ENCODE assay signal across 9 cellular contexts in genomic region chr3:12180218-12180617, GRCh38. TPM values are rescaled to one million over a fixed set of nuclear protein-coding genes. Genes with fewer than 3 reads are reported as not detected.
A peak's percentile ranks its signal among the peaks of the same experiment; 100 is the strongest.
DNase-seq lines count a peak whose midpoint lies in the region; ATAC-seq and TF ChIP-seq lines count a peak whose summit lies in the region.
"Had no signal": no experiment of that assay in that cellular context is flagged by ENCODE, and none has a peak within 500 bp of the region (broad histone marks: within the 10 kb centered on the region; RNA-seq: fewer than 3 reads in every experiment).

No MANE protein-coding gene starts in this region.

- H3K27me3 ChIP-seq in right atrium auricular region, result no peaks in the 10 kb centered on the region
- H3K27me3 ChIP-seq in thoracic aorta (replicated peaks; ENCODE audit: insufficient read depth), result no peaks in the 10 kb centered on the region

- H3K4me3 Mint-ChIP-seq in naive thymus-derived CD8-positive, alpha-beta T cell, result no peak overlapping the region
- no peak overlapping the region for H3K4me3 Mint-ChIP-seq in CD14-positive monocyte
- H3K4me3 Mint-ChIP-seq: activated B cell treated with CpG ODN at 0.5 μM for 24 hours; activated naive CD8-positive, alpha-beta T cell treated with anti-CD3 and anti-CD28 coated beads, Interleukin-2, amount 50 U/mL, for 24 hours had no signal

- H3K9me3 ChIP-seq in right atrium auricular region (no peaks in the 10 kb centered on the region), thoracic aorta (no peaks in the 10 kb centered on the region)

- TF ChIP-seq RAD21 in Ishikawa (IDR thresholded peaks at IDR 0.05; ENCODE audit: low read depth), result peak; percentile 1; the same call in 1 of the 2 replicates

- H3K36me3 ChIP-seq in right atrium auricular region, result no peaks in the 10 kb centered on the region
- H3K36me3 ChIP-seq in thoracic aorta, result no peaks in the 10 kb centered on the region

- DNase-seq in astrocyte of the hippocampus (ENCODE audit: low read depth, low spot score) (peak; percentile 97), right atrium auricular region (ENCODE audit: low spot score) (peak; percentile 60), thoracic aorta (ENCODE audit: low spot score) (no peak), NCI-H524 treated with DMSO at 0.1 percent for 48 hours (lab: John Stamatoyannopoulos, UW) (no peak), CD14-positive monocyte (ENCODE audit: low spot score) (no peak)
- DNase-seq in naive thymus-derived CD8-positive, alpha-beta T cell, result no peak
- DNase-seq: activated B cell treated with CpG ODN at 0.5 μM for 24 hours; activated naive CD8-positive, alpha-beta T cell treated with anti-CD3 and anti-CD28 coated beads, Interleukin-2, amount 50 U/mL, for 24 hours had no signal

- TF ChIP-seq EP300 in Ishikawa (IDR thresholded peaks at IDR 0.05; ENCODE audit: borderline replicate concordance), result peak; percentile 54; the same call in 1 of the 2 replicates

- H3K27ac ChIP-seq in right atrium auricular region (no peak overlapping the region), thoracic aorta (peak overlapping the region; percentile 23 to 54)

- H3K27ac Mint-ChIP-seq in naive thymus-derived CD8-positive, alpha-beta T cell, result no peak overlapping the region
- H3K27ac Mint-ChIP-seq in CD14-positive monocyte, result peak overlapping the region in 1 of 7 donors; percentile 57
- H3K27ac Mint-ChIP-seq: activated B cell treated with CpG ODN at 0.5 μM for 24 hours had no signal

- intact Hi-C loops in CD14-positive monocyte (cut with micrococcal nuclease), result loop anchor here in 1 of 2 donors (10.0 kb wide), 1 partner anchor 215 kb away; no protein-coding TSS in a partner anchor

- H3K4me1 ChIP-seq in right atrium auricular region (peaks cover 0 to 27% of the 10 kb centered on the region in 2 donors), thoracic aorta (ENCODE audit: control insufficient read depth in 1 of 2, low read depth in 2 of 2) (peaks cover 29 to 42% of the 10 kb centered on the region in 2 donors)

- ATAC-seq in thoracic aorta (ENCODE audit: insufficient number of reproducible peaks, low FRiP score, low read depth), result peak; percentile 11
- no peak for ATAC-seq in naive thymus-derived CD8-positive, alpha-beta T cell

- H3K4me3 ChIP-seq in right atrium auricular region (no peak overlapping the region), thoracic aorta (no peak overlapping the region)

- POLR2A ChIA-PET in naive thymus-derived CD8-positive, alpha-beta T cell (lab: Charles Lee), result no interaction called here

- H3K9me3 Mint-ChIP-seq in naive thymus-derived CD8-positive, alpha-beta T cell, result no peaks in the 10 kb centered on the region
- H3K9me3 Mint-ChIP-seq in CD14-positive monocyte, result no peaks in the 10 kb centered on the region
- H3K9me3 Mint-ChIP-seq: activated B cell treated with CpG ODN at 0.5 μM for 24 hours; activated naive CD8-positive, alpha-beta T cell treated with anti-CD3 and anti-CD28 coated beads, Interleukin-2, amount 50 U/mL, for 24 hours had no signal

- H3K4me1 Mint-ChIP-seq in naive thymus-derived CD8-positive, alpha-beta T cell, result peaks cover 0 to 2% (median 1%) of the 10 kb centered on the region in 4 donors
- peaks cover 46% of the 10 kb centered on the region for H3K4me1 Mint-ChIP-seq in CD14-positive monocyte
- H3K4me1 Mint-ChIP-seq: activated B cell treated with CpG ODN at 0.5 μM for 24 hours had no signal

- no peaks in the 10 kb centered on the region for H3K27me3 Mint-ChIP-seq in naive thymus-derived CD8-positive, alpha-beta T cell
- peaks cover 0 to 4% (median 2%) of the 10 kb centered on the region in 3 donors for H3K27me3 Mint-ChIP-seq in CD14-positive monocyte (ENCODE audit: low read depth in 3 of 3)
- H3K27me3 Mint-ChIP-seq: activated B cell treated with CpG ODN at 0.5 μM for 24 hours; activated naive CD8-positive, alpha-beta T cell treated with anti-CD3 and anti-CD28 coated beads, Interleukin-2, amount 50 U/mL, for 24 hours had no signal

- no peaks in the 10 kb centered on the region for H3K36me3 Mint-ChIP-seq in naive thymus-derived CD8-positive, alpha-beta T cell
- H3K36me3 Mint-ChIP-seq in CD14-positive monocyte, result no peaks in the 10 kb centered on the region

- no peak for TF ChIP-seq CTCF in right atrium auricular region (IDR thresholded peaks at IDR 0.05)
- TF ChIP-seq CTCF in thoracic aorta (IDR thresholded peaks at IDR 0.05), result no peak
- no peak for TF ChIP-seq CTCF in CD14-positive monocyte (IDR thresholded peaks at IDR 0.05)

TF ChIP-seq in Ishikawa, 13 proteins besides CTCF, POLR2A, EP300 and RAD21:
- TF ChIP-seq YY1 (IDR thresholded peaks at IDR 0.05; ENCODE audit: low read depth) (no peak), REST (IDR thresholded peaks at IDR 0.05; ENCODE audit: low read depth) (no peak), TAF1 (IDR thresholded peaks at IDR 0.05; ENCODE audit: low read depth) (no peak), USF1 (IDR thresholded peaks at IDR 0.05) (no peak), CREB1 (IDR thresholded peaks at IDR 0.05; ENCODE audit: low read depth) (no peak), TEAD4 (IDR thresholded peaks at IDR 0.05) (peak; percentile 73), MAX (IDR thresholded peaks at IDR 0.05) (no peak), EGR1 (IDR thresholded peaks at IDR 0.05) (no peak), FOXM1 (IDR thresholded peaks at IDR 0.05; ENCODE audit: borderline replicate concordance, low read depth) (no peak), CEBPB (IDR thresholded peaks at IDR 0.05) (no peak), NFIC (IDR thresholded peaks at IDR 0.05) (peak; percentile 90), TCF12 (IDR thresholded peaks at IDR 0.05; ENCODE audit: low read depth) (peak; percentile 70), ZBTB7A (IDR thresholded peaks at IDR 0.05; ENCODE audit: low read depth) (no peak)

RNA-seq across cellular contexts. Expression of gene TIMP4, which starts 21.5 kb away (rescaled TPM):
- total RNA-seq in right atrium auricular region (10 to 100 TPM; 29.1 to 31.1 TPM), thoracic aorta (10 to 100 TPM; 56.7 to 73.9 TPM)
- total RNA-seq in naive thymus-derived CD8-positive, alpha-beta T cell, result not detected
- polyA plus RNA-seq in naive thymus-derived CD8-positive, alpha-beta T cell, result not detected
- polyA plus RNA-seq in CD14-positive monocyte, result not detected
- total RNA-seq: activated B cell treated with CpG ODN at 0.5 μM for 24 hours had no signal

Comparison
In these comparisons a context has a peak if more than half of its experiments do, and no peak if none do; other contexts are left out.
1. DNase-seq: peak in astrocyte of the hippocampus (single experiment) and right atrium auricular region (single experiment); none in thoracic aorta (single experiment), naive thymus-derived CD8-positive, alpha-beta T cell (0 of 10), NCI-H524 treated with DMSO at 0.1 percent for 48 hours (single experiment) and CD14-positive monocyte (single experiment).
2. H3K27ac ChIP-seq: peak in thoracic aorta (2 of 2); none in right atrium auricular region (0 of 2).
3. RNA of gene TIMP4, which starts 21.5 kb away (total RNA-seq): 56.7 to 73.9 TPM in thoracic aorta and 29.1 to 31.1 TPM in right atrium auricular region; not detected in naive thymus-derived CD8-positive, alpha-beta T cell; every median in the first group is over 10 times any median in the second.